In the genomic region with DNA sequence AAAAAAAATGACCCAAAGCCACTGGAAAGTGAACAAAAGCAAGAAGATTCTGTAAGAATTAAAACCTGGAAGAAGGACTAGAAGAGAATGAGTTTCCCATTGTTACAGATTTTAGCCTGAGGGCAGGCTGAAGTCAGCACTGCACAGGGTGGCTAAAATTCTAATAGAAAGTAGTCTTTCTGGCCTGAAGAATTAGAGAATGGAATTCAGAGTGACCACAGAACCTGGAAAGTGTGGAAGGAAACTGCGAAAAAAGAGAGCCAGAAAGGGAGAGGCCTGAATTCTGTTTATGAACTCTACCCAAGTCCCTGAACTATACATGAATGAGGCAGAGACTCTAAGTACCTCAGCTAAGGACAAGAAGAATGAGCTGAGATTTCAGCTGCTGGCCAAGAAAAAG, we compare ENCODE assay signal across 26 cellular contexts. TPM values are rescaled to one million over a fixed set of nuclear protein-coding genes. Genes with fewer than 3 reads are reported as not detected.
A peak's percentile ranks its signal among the peaks of the same experiment; 100 is the strongest.
DNase-seq lines count a peak whose midpoint lies in the region; ATAC-seq, FAIRE-seq and TF ChIP-seq lines count a peak whose summit lies in the region.
"Had no signal": no experiment of that assay in that cellular context is flagged by ENCODE, and none has a peak within 500 bp of the region (broad histone marks: within the 10 kb centered on the region; RNA-seq: fewer than 3 reads in every experiment).

No MANE protein-coding gene starts in this region.

- H3K4me1 ChIP-seq in PC-3 (ENCODE audit: insufficient read depth, low read length) = no peaks in the 10 kb centered on the region
- H3K4me1 ChIP-seq: body of pancreas, colonic mucosa had no signal

- H3K9me3 ChIP-seq in PC-3 (ENCODE audit: low read length) = no peaks in the 10 kb centered on the region
- H3K9me3 ChIP-seq: body of pancreas, colonic mucosa, thoracic aorta had no signal

- no peaks in the 10 kb centered on the region for H3K27me3 Mint-ChIP-seq in mesothelial cell of epicardium (ENCODE audit: low read depth)

- H3K36me3 Mint-ChIP-seq in mesothelial cell of epicardium = peaks cover 5% of the 10 kb centered on the region
- H3K36me3 Mint-ChIP-seq: CD4-positive, alpha-beta memory T cell; natural killer cell had no signal

- ATAC-seq in PC-3 (no peak), HG03196 (IDR thresholded peaks at IDR 0.05; ENCODE audit: unreplicated experiment) (no peak), GM21619 (IDR thresholded peaks at IDR 0.05; ENCODE audit: unreplicated experiment) (no peak)
- ATAC-seq: body of pancreas, left cardiac atrium, natural killer cell, Right ventricle myocardium inferior had no signal

- no peaks in the 10 kb centered on the region for H3F3A ChIP-seq in PC-3 (ENCODE audit: low read length, unreplicated experiment)

- no peak overlapping the region for H3K4me3 Mint-ChIP-seq in mesothelial cell of epicardium
- H3K4me3 Mint-ChIP-seq: CD4-positive, alpha-beta memory T cell; natural killer cell had no signal

- H3K4me3 ChIP-seq in PC-3 (ENCODE audit: low read length) = no peak overlapping the region
- H3K4me3 ChIP-seq: body of pancreas, colonic mucosa, skin epidermis, thoracic aorta had no signal

- POLR2A ChIA-PET in PC-3 (lab: Charles Lee; ENCODE audit: unreplicated experiment) = no interaction called here

- TF ChIP-seq CTCF in PC-3 (conservative IDR thresholded peaks at IDR 0.05; ENCODE audit: low read depth, low read length) = no peak
- TF ChIP-seq CTCF in mesothelial cell of epicardium (IDR thresholded peaks at IDR 0.05; ENCODE audit: unreplicated experiment) = no peak
- TF ChIP-seq CTCF in D721Med (IDR thresholded peaks at IDR 0.05; ENCODE audit: insufficient read depth, missing control alignments) = no peak

- H3K9ac ChIP-seq in PC-3 (ENCODE audit: low read length) = no peak overlapping the region

- intact Hi-C loops in PC-3 (cut with micrococcal nuclease) = no loop called here

- H3K4me1 Mint-ChIP-seq in mesothelial cell of epicardium = peaks cover 32% of the 10 kb centered on the region
- H3K4me1 Mint-ChIP-seq: CD4-positive, alpha-beta memory T cell; natural killer cell had no signal

- no peak overlapping the region for H3K4me2 ChIP-seq in PC-3 (ENCODE audit: low read length)

- H3K27ac ChIP-seq in PC-3 (ENCODE audit: low read length) = no peak overlapping the region
- H3K27ac ChIP-seq: body of pancreas, colonic mucosa, skin epidermis, thoracic aorta had no signal

- H3K27me3 ChIP-seq in PC-3 (ENCODE audit: low read length) = no peaks in the 10 kb centered on the region
- H3K27me3 ChIP-seq: body of pancreas, colonic mucosa had no signal

- BruUV-seq in PC-3 (replicated peaks; lab: Mats Ljungman, UMichigan) = no TSS peak

- H3K27ac Mint-ChIP-seq in mesothelial cell of epicardium = peak overlapping the region; percentile 30
- H3K27ac Mint-ChIP-seq: CD4-positive, alpha-beta memory T cell; natural killer cell had no signal

- FAIRE-seq in D721Med (lab: Jason Lieb, UNC) = no peak
- FAIRE-seq: endometrium had no signal

- peak; percentile 3 for DNase-seq in GM03348 (ENCODE audit: low spot score)
- DNase-seq in PC-3 = peak; percentile 51
- peak; percentile 59 for DNase-seq in dedifferentiated amniotic fluid mesenchymal stem cell (ENCODE audit: extremely low spot score)
- DNase-seq in mesothelial cell of epicardium (ENCODE audit: low spot score in 2 of 2, unreplicated experiment in 2 of 2) = no peak
- no peak for DNase-seq in D721Med (ENCODE audit: insufficient read length, low spot score)
- no peak for DNase-seq in NCI-H82 (lab: John Stamatoyannopoulos, UW)
- DNase-seq: activated CD4-positive, alpha-beta T cell treated with anti-CD3 and anti-CD28 coated beads for 1 hour; activated naive CD4-positive, alpha-beta T cell treated with anti-CD3 and anti-CD28 coated beads, Interleukin-2, amount 50 U/mL, for 16 hours; activated T-cell treated with anti-CD3 and anti-CD28 coated beads, Interleukin-2, amount 50 U/mL, for 48 hours; body of pancreas; CD4-positive, alpha-beta memory T cell; colonic mucosa; DMS53; left cardiac atrium; natural killer cell; NCI-H1436 treated with DMSO at 0.1 percent for 48 hours; NCI-H524 treated with DMSO at 0.1 percent for 48 hours; posterior cingulate gyrus; stimulated activated naive CD4-positive, alpha-beta T cell had no signal

- no peaks in the 10 kb centered on the region for H3K79me2 ChIP-seq in PC-3 (ENCODE audit: low read length)

- H3K36me3 ChIP-seq in PC-3 (ENCODE audit: low read depth, low read length) = no peaks in the 10 kb centered on the region
- H3K36me3 ChIP-seq: colonic mucosa, thoracic aorta had no signal

- H3K9me3 Mint-ChIP-seq in mesothelial cell of epicardium = peaks cover 20% of the 10 kb centered on the region
- H3K9me3 Mint-ChIP-seq: natural killer cell had no signal

- no peaks in the 10 kb centered on the region for H3K9me2 ChIP-seq in PC-3 (replicated peaks; ENCODE audit: low read length)

- no peaks in the 10 kb centered on the region for H4K20me1 ChIP-seq in PC-3 (ENCODE audit: low read length)

- H2AFZ ChIP-seq in PC-3 (ENCODE audit: low read length) = no peak overlapping the region

- CTCF ChIA-PET in PC-3 (lab: Charles Lee) = no interaction called here

RNA-seq across cellular contexts. Expression of a gene that starts 38.9 kb away (rescaled TPM):
- total RNA-seq in PC-3 (2014; rRNA removed) (not detected in 2 replicates), mesothelial cell of epicardium (9.7 to 11.3 TPM (median 10.4 TPM) in 3 replicates)
- total RNA-seq: activated CD8-positive, alpha-beta memory T cell treated with anti-CD3 and anti-CD28 coated beads for 36 hours; CD4-positive, alpha-beta memory T cell; natural killer cell had no signal

Comparison
In these comparisons a context has a peak if more than half of its experiments do, and no peak if none do; other contexts are left out.
1. DNase-seq: peak in GM03348 (single experiment), PC-3 (single experiment) and dedifferentiated amniotic fluid mesenchymal stem cell (single experiment); none in mesothelial cell of epicardium (0 of 2), D721Med (single experiment) and NCI-H82 (single experiment).
2. RNA of a gene that starts 38.9 kb away (total RNA-seq): 9.7 to 11.3 TPM in mesothelial cell of epicardium; not detected in PC-3; every median in the first group is over 10 times any median in the second.